In genomic region chr2:181306785-181307184, GRCh38 we compare ENCODE assay signal across 1 cellular context.
TF ChIP-seq lines count a peak whose summit lies in the region.

No MANE protein-coding gene starts in this region.

TF ChIP-seq in GM12878, 131 proteins besides CTCF, POLR2A, EP300 and RAD21 (continued from another document and continues in another):
- TF ChIP-seq ZNF592 (IDR thresholded peaks at IDR 0.05) (no peak), KAT2A (conservative IDR thresholded peaks at IDR 0.05; ENCODE audit: control insufficient read depth, low read depth, low read length) (no peak), CREB1 (IDR thresholded peaks at IDR 0.05; ENCODE audit: low read depth) (no peak), IRF3 (IDR thresholded peaks at IDR 0.05) (no peak), E4F1 (IDR thresholded peaks at IDR 0.05; ENCODE audit: borderline replicate concordance, partially characterized antibody) (no peak), IKZF1 (conservative IDR thresholded peaks at IDR 0.05) (no peak), CBX5 (IDR thresholded peaks at IDR 0.05; ENCODE audit: low read depth) (peak; percentile 57; the same call in 1 of the 2 replicates), RUNX3 (IDR thresholded peaks at IDR 0.05; ENCODE audit: low read length) (peak; percentile 58), SMC3 (IDR thresholded peaks at IDR 0.05; ENCODE audit: borderline replicate concordance, low read length) (no peak), PRDM15 (CRISPR knock-in tag; IDR thresholded peaks at IDR 0.05) (no peak), FOXM1 (IDR thresholded peaks at IDR 0.05; ENCODE audit: low read depth, low read length) (peak; percentile 45; the same call in 1 of the 2 replicates), JUNB (IDR thresholded peaks at IDR 0.05) (peak; percentile 7; the same call in 1 of the 2 replicates), GATAD2B (conservative IDR thresholded peaks at IDR 0.05; ENCODE audit: low read depth) (no peak), SKIL (IDR thresholded peaks at IDR 0.05; ENCODE audit: low read depth, poor library complexity, severe bottlenecking) (no peak), BHLHE40 (IDR thresholded peaks at IDR 0.05; ENCODE audit: borderline replicate concordance in 1 of 2, low read depth in 2 of 2, low read length in 1 of 2) (no peak), FOXK2 (IDR thresholded peaks at IDR 0.05) (no peak), BMI1 (IDR thresholded peaks at IDR 0.05; ENCODE audit: borderline replicate concordance) (no peak), IKZF2 (IDR thresholded peaks at IDR 0.05) (no peak; a peak in 1 of 4 replicates), SUZ12 (IDR thresholded peaks at IDR 0.05; ENCODE audit: unreplicated experiment) (no peak), IRF4 (IDR thresholded peaks at IDR 0.05; ENCODE audit: low read depth, low read length) (no peak), STAT3 (IDR thresholded peaks at IDR 0.05; ENCODE audit: low read depth, low read length) (no peak), USF1 (IDR thresholded peaks at IDR 0.05; ENCODE audit: borderline replicate concordance, extremely low read length, insufficient read depth, low read depth, low read length) (no peak)
- TF ChIP-seq, protein P1, sequence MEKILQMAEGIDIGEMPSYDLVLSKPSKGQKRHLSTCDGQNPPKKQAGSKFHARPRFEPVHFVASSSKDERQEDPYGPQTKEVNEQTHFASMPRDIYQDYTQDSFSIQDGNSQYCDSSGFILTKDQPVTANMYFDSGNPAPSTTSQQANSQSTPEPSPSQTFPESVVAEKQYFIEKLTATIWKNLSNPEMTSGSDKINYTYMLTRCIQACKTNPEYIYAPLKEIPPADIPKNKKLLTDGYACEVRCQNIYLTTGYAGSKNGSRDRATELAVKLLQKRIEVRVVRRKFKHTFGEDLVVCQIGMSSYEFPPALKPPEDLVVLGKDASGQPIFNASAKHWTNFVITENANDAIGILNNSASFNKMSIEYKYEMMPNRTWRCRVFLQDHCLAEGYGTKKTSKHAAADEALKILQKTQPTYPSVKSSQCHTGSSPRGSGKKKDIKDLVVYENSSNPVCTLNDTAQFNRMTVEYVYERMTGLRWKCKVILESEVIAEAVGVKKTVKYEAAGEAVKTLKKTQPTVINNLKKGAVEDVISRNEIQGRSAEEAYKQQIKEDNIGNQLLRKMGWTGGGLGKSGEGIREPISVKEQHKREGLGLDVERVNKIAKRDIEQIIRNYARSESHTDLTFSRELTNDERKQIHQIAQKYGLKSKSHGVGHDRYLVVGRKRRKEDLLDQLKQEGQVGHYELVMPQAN (conservative IDR thresholded peaks at IDR 0.05) = no peak
- TF ChIP-seq, protein P2, sequence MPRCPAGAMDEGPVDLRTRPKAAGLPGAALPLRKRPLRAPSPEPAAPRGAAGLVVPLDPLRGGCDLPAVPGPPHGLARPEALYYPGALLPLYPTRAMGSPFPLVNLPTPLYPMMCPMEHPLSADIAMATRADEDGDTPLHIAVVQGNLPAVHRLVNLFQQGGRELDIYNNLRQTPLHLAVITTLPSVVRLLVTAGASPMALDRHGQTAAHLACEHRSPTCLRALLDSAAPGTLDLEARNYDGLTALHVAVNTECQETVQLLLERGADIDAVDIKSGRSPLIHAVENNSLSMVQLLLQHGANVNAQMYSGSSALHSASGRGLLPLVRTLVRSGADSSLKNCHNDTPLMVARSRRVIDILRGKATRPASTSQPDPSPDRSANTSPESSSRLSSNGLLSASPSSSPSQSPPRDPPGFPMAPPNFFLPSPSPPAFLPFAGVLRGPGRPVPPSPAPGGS (IDR thresholded peaks at IDR 0.05; ENCODE audit: borderline replicate concordance, insufficient read depth, low read depth, low read length, poor library complexity, severe bottlenecking) = no peak
- TF ChIP-seq, protein P3, sequence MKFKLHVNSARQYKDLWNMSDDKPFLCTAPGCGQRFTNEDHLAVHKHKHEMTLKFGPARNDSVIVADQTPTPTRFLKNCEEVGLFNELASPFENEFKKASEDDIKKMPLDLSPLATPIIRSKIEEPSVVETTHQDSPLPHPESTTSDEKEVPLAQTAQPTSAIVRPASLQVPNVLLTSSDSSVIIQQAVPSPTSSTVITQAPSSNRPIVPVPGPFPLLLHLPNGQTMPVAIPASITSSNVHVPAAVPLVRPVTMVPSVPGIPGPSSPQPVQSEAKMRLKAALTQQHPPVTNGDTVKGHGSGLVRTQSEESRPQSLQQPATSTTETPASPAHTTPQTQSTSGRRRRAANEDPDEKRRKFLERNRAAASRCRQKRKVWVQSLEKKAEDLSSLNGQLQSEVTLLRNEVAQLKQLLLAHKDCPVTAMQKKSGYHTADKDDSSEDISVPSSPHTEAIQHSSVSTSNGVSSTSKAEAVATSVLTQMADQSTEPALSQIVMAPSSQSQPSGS (IDR thresholded peaks at IDR 0.05; ENCODE audit: low read length) = peak; percentile 69
- TF ChIP-seq, protein P4, sequence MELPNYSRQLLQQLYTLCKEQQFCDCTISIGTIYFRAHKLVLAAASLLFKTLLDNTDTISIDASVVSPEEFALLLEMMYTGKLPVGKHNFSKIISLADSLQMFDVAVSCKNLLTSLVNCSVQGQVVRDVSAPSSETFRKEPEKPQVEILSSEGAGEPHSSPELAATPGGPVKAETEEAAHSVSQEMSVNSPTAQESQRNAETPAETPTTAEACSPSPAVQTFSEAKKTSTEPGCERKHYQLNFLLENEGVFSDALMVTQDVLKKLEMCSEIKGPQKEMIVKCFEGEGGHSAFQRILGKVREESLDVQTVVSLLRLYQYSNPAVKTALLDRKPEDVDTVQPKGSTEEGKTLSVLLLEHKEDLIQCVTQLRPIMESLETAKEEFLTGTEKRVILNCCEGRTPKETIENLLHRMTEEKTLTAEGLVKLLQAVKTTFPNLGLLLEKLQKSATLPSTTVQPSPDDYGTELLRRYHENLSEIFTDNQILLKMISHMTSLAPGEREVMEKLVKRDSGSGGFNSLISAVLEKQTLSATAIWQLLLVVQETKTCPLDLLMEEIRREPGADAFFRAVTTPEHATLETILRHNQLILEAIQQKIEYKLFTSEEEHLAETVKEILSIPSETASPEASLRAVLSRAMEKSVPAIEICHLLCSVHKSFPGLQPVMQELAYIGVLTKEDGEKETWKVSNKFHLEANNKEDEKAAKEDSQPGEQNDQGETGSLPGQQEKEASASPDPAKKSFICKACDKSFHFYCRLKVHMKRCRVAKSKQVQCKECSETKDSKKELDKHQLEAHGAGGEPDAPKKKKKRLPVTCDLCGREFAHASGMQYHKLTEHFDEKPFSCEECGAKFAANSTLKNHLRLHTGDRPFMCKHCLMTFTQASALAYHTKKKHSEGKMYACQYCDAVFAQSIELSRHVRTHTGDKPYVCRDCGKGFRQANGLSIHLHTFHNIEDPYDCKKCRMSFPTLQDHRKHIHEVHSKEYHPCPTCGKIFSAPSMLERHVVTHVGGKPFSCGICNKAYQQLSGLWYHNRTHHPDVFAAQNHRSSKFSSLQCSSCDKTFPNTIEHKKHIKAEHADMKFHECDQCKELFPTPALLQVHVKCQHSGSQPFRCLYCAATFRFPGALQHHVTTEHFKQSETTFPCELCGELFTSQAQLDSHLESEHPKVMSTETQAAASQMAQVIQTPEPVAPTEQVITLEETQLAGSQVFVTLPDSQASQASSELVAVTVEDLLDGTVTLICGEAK (IDR thresholded peaks at IDR 0.05; ENCODE audit: borderline replicate concordance) = no peak
